ENCODE assay signal across 10 cellular contexts in the genomic region with DNA sequence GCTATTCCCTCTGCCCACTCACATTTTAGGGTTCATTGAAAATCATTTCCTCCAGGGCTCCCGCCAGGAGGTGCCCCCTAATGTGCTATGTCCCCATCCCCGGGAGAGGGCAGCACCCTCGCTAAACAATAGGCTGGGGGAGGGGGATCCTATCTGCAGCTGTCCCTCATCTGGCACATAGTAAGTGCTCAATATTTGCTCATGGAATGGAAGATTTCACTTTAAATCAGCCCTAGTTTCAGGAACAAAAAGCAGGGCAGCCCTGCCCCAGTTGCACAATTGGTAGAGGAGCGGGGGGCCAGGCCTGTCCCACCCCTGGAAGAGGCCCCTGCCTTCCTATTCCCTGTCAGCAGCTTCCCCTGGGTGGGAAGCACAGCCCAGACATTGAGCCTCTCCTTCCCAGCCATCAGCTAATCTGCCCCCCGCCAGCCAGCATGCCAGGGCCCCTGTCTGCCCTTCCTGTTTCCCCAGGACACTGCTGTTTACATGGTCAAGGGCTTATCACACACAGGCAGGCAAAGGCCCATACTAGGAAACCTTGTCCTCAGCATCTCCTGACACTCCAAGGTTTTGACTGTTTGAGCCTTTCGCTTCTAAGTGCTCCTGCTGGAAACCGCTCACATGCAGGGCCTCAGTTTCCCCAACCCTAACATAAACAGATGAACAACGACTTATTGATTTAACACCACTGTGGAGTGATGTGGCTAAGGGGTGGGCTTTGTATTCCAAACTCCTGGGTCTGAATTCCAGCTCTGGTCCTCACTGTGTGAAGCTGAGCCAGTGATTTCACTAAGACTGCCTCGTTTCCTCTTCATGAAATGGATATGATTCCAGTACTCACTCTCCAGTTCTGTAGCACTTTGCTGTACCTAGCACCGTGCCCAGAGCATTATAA.
A peak's percentile ranks its signal among the peaks of the same experiment; 100 is the strongest.
DNase-seq lines count a peak whose midpoint lies in the region; ATAC-seq and TF ChIP-seq lines count a peak whose summit lies in the region.
"Had no signal": no experiment of that assay in that cellular context is flagged by ENCODE, and none has a peak within 500 bp of the region (broad histone marks: within the 10 kb centered on the region; RNA-seq: fewer than 3 reads in every experiment).

No MANE protein-coding gene starts in this region.

- no peaks in the 10 kb centered on the region for H3K27me3 ChIP-seq in Caco-2 (replicated peaks; ENCODE audit: control insufficient read depth, insufficient read depth, low read length)
- H3K27me3 ChIP-seq: tibial artery had no signal

- ATAC-seq in GM21390 (IDR thresholded peaks at IDR 0.05; ENCODE audit: unreplicated experiment) (no peak), GM21367 (IDR thresholded peaks at IDR 0.05; ENCODE audit: unreplicated experiment) (no peak)

- H3K27me3 Mint-ChIP-seq in activated CD4-positive, alpha-beta memory T cell treated with anti-CD3 and anti-CD28 coated beads for 36 hours, result no peaks in the 10 kb centered on the region
- no peaks in the 10 kb centered on the region for H3K27me3 Mint-ChIP-seq in activated CD4-positive, alpha-beta memory T cell treated with anti-CD3 and anti-CD28 coated beads, Interleukin-2, amount 10 ng/mL, durations not matched to agents 7 days and 5 days
- no peaks in the 10 kb centered on the region for H3K27me3 Mint-ChIP-seq in Caco-2 (ENCODE audit: insufficient read depth, unreplicated experiment)

- BruUV-seq in Caco-2 (replicated peaks; lab: Mats Ljungman, UMichigan), result no TSS peak

- H3K4me3 Mint-ChIP-seq in activated CD4-positive, alpha-beta memory T cell treated with anti-CD3 and anti-CD28 coated beads for 36 hours, result no peak overlapping the region
- no peak overlapping the region for H3K4me3 Mint-ChIP-seq in activated CD4-positive, alpha-beta memory T cell treated with anti-CD3 and anti-CD28 coated beads, Interleukin-2, amount 10 ng/mL, durations not matched to agents 7 days and 5 days
- H3K4me3 Mint-ChIP-seq in Caco-2 (ENCODE audit: unreplicated experiment), result no peak overlapping the region

- CTCF ChIA-PET in activated CD4-positive, alpha-beta memory T cell treated with anti-CD3 and anti-CD28 coated beads for 36 hours (lab: Charles Lee), result no interaction called here
- CTCF ChIA-PET in activated CD4-positive, alpha-beta memory T cell treated with anti-CD3 and anti-CD28 coated beads, Interleukin-2, amount 10 ng/mL, durations not matched to agents 7 days and 5 days (lab: Charles Lee), result interaction anchor here (1.6 kb wide), 1 partner anchor 257 kb away, joined by 4 read pairs; no protein-coding TSS in a partner anchor
- CTCF ChIA-PET in Caco-2 (lab: Charles Lee), result no interaction called here

- DNase-seq in activated CD4-positive, alpha-beta memory T cell treated with anti-CD3 and anti-CD28 coated beads for 36 hours, result peak; percentile 42
- DNase-seq in activated CD4-positive, alpha-beta memory T cell treated with anti-CD3 and anti-CD28 coated beads, Interleukin-2, amount 10 ng/mL, durations not matched to agents 7 days and 5 days, result no peak
- DNase-seq in NCI-H460 (ENCODE audit: extremely low read depth, low read depth) (peak; percentile 22), dermis microvascular lymphatic vessel endothelial cell (ENCODE audit: low read depth in 2 of 2) (peak; percentile 31 to 64), retinal pigment epithelial cell (ENCODE audit: low read depth) (no peak), Caco-2 (no peak)
- DNase-seq: effector CD4-positive, alpha-beta T cell; tibial artery had no signal

- H3K36me3 Mint-ChIP-seq in activated CD4-positive, alpha-beta memory T cell treated with anti-CD3 and anti-CD28 coated beads for 36 hours, result no peaks in the 10 kb centered on the region
- H3K36me3 Mint-ChIP-seq in activated CD4-positive, alpha-beta memory T cell treated with anti-CD3 and anti-CD28 coated beads, Interleukin-2, amount 10 ng/mL, durations not matched to agents 7 days and 5 days (ENCODE audit: low read depth), result no peaks in the 10 kb centered on the region
- no peaks in the 10 kb centered on the region for H3K36me3 Mint-ChIP-seq in Caco-2 (ENCODE audit: insufficient read depth, unreplicated experiment)

- H3K9me3 ChIP-seq in Caco-2, result 0 out of 2 replicates have a peak, but pooled peaks cover under 1% of the 10 kb centered on the region
- H3K9me3 ChIP-seq: tibial artery had no signal

- intact Hi-C loops in activated CD4-positive, alpha-beta memory T cell treated with anti-CD3 and anti-CD28 coated beads for 36 hours (cut with micrococcal nuclease), result loop anchor here (10.0 kb wide), 1 partner anchor 257 kb away; no protein-coding TSS in a partner anchor
- intact Hi-C loops in Caco-2 (cut with micrococcal nuclease; ENCODE audit: unreplicated experiment), result loop anchor here (5.0 kb wide), 1 partner anchor 34 kb away; no protein-coding TSS in a partner anchor

- TF ChIP-seq CTCF in retinal pigment epithelial cell (conservative IDR thresholded peaks at IDR 0.05; ENCODE audit: low read depth, low read length), result peak; percentile 32
- TF ChIP-seq CTCF in Caco-2 (IDR thresholded peaks at IDR 0.05; ENCODE audit: insufficient read depth in 1 of 2, low read depth in 1 of 2, low read length in 1 of 2, severe bottlenecking in 1 of 2, unreplicated experiment in 1 of 2), result no peak

- H3K4me1 Mint-ChIP-seq in activated CD4-positive, alpha-beta memory T cell treated with anti-CD3 and anti-CD28 coated beads for 36 hours (ENCODE audit: low read depth), result no peaks in the 10 kb centered on the region
- H3K4me1 Mint-ChIP-seq in activated CD4-positive, alpha-beta memory T cell treated with anti-CD3 and anti-CD28 coated beads, Interleukin-2, amount 10 ng/mL, durations not matched to agents 7 days and 5 days, result no peaks in the 10 kb centered on the region
- no peaks in the 10 kb centered on the region for H3K4me1 Mint-ChIP-seq in Caco-2 (ENCODE audit: low read depth, unreplicated experiment)

- no peak overlapping the region for H3K27ac Mint-ChIP-seq in activated CD4-positive, alpha-beta memory T cell treated with anti-CD3 and anti-CD28 coated beads for 36 hours
- no peak overlapping the region for H3K27ac Mint-ChIP-seq in activated CD4-positive, alpha-beta memory T cell treated with anti-CD3 and anti-CD28 coated beads, Interleukin-2, amount 10 ng/mL, durations not matched to agents 7 days and 5 days
- H3K27ac Mint-ChIP-seq in Caco-2 (ENCODE audit: unreplicated experiment), result no peak overlapping the region

- no peaks in the 10 kb centered on the region for H3K4me1 ChIP-seq in Caco-2
- H3K4me1 ChIP-seq: tibial artery had no signal

- peaks cover 6% of the 10 kb centered on the region for H3K9me3 Mint-ChIP-seq in activated CD4-positive, alpha-beta memory T cell treated with anti-CD3 and anti-CD28 coated beads for 36 hours
- no peaks in the 10 kb centered on the region for H3K9me3 Mint-ChIP-seq in activated CD4-positive, alpha-beta memory T cell treated with anti-CD3 and anti-CD28 coated beads, Interleukin-2, amount 10 ng/mL, durations not matched to agents 7 days and 5 days
- peaks cover 6% of the 10 kb centered on the region for H3K9me3 Mint-ChIP-seq in Caco-2 (ENCODE audit: unreplicated experiment)

- POLR2A ChIA-PET in activated CD4-positive, alpha-beta memory T cell treated with anti-CD3 and anti-CD28 coated beads for 36 hours (lab: Charles Lee), result no interaction called here
- POLR2A ChIA-PET in activated CD4-positive, alpha-beta memory T cell treated with anti-CD3 and anti-CD28 coated beads, Interleukin-2, amount 10 ng/mL, durations not matched to agents 7 days and 5 days (lab: Charles Lee), result no interaction called here
- POLR2A ChIA-PET in Caco-2 (lab: Charles Lee), result no interaction called here

- H3K4me3 ChIP-seq in retinal pigment epithelial cell (ENCODE audit: low read length) (no peak overlapping the region), Caco-2 (ENCODE audit: low read depth, low read length) (no peak overlapping the region)
- H3K4me3 ChIP-seq: tibial artery had no signal

- no peaks in the 10 kb centered on the region for H3K36me3 ChIP-seq in Caco-2 (ENCODE audit: control insufficient read depth, insufficient read depth, low read length)
- H3K36me3 ChIP-seq: tibial artery had no signal

Comparison
In these comparisons a context has a peak if more than half of its experiments do, and no peak if none do; other contexts are left out.
1. DNase-seq: peak in activated CD4-positive, alpha-beta memory T cell treated with anti-CD3 and anti-CD28 coated beads for 36 hours (single experiment), NCI-H460 (single experiment) and dermis microvascular lymphatic vessel endothelial cell (2 of 2); none in activated CD4-positive, alpha-beta memory T cell treated with anti-CD3 and anti-CD28 coated beads, Interleukin-2, amount 10 ng/mL, durations not matched to agents 7 days and 5 days (single experiment), retinal pigment epithelial cell (single experiment) and Caco-2 (0 of 2).